Comparison of ENCODE assay signal across 8 cellular contexts in genomic region chr10:86711957-86712708, GRCh38. TPM values are rescaled to one million over a fixed set of nuclear protein-coding genes. Genes with fewer than 3 reads are reported as not detected.
A peak's percentile ranks its signal among the peaks of the same experiment; 100 is the strongest.
DNase-seq lines count a peak whose midpoint lies in the region; ATAC-seq, FAIRE-seq and TF ChIP-seq lines count a peak whose summit lies in the region.

No MANE protein-coding gene starts in this region.

- H3K4me3 ChIP-seq in NT2/D1 (ENCODE audit: insufficient read length, low read depth) (peak overlapping the region; percentile 55), bronchial epithelial cell (ENCODE audit: low read depth, low read length) (peak overlapping the region; percentile 69), stomach smooth muscle (ENCODE audit: low read length in 2 of 2) (peak overlapping the region; percentile 71 to 74)

- ATAC-seq in GM18870 (IDR thresholded peaks at IDR 0.05; ENCODE audit: unreplicated experiment) = peak; percentile 21
- ATAC-seq in HG03045 (IDR thresholded peaks at IDR 0.05; ENCODE audit: unreplicated experiment) = peak; percentile 34

- H3K9ac ChIP-seq in NT2/D1 (ENCODE audit: insufficient read length, low read depth) (peak overlapping the region; percentile 87), stomach smooth muscle (ENCODE audit: low read length in 2 of 2) (peak overlapping the region; percentile 90 to 95)

- H3K9me3 ChIP-seq in NT2/D1 (ENCODE audit: insufficient read depth, low read length) (no peaks in the 10 kb centered on the region), stomach smooth muscle (ENCODE audit: control insufficient read depth in 2 of 2, low read length in 2 of 2) (no peaks in the 10 kb centered on the region)

- H3K4me1 ChIP-seq in NT2/D1 (ENCODE audit: insufficient read depth, insufficient read length) (peaks cover 8% of the 10 kb centered on the region), stomach smooth muscle (ENCODE audit: control insufficient read depth, insufficient read depth, low read length) (peaks cover 20% of the 10 kb centered on the region)

- TF ChIP-seq CTCF in bronchial epithelial cell (IDR thresholded peaks at IDR 0.05; ENCODE audit: insufficient read depth, low read length, severe bottlenecking) = no peak

- no peak for FAIRE-seq in bronchial epithelial cell (lab: Jason Lieb, UNC)

- peak overlapping the region; percentile 94 for H3K27ac ChIP-seq in stomach smooth muscle (ENCODE audit: low read length)

- no peaks in the 10 kb centered on the region for H3K27me3 ChIP-seq in NT2/D1 (ENCODE audit: insufficient read depth, insufficient read length)
- H3K27me3 ChIP-seq in bronchial epithelial cell (ENCODE audit: control insufficient read depth, insufficient read depth, low read length) = no peaks in the 10 kb centered on the region
- no peaks in the 10 kb centered on the region for H3K27me3 ChIP-seq in stomach smooth muscle (ENCODE audit: control insufficient read depth in 1 of 2, insufficient read depth in 2 of 2, low read length in 2 of 2)

- H3K36me3 ChIP-seq in NT2/D1 (ENCODE audit: insufficient read depth, insufficient read length, low read length) = no peaks in the 10 kb centered on the region
- no peaks in the 10 kb centered on the region for H3K36me3 ChIP-seq in bronchial epithelial cell (ENCODE audit: control insufficient read depth, insufficient read depth, low read length)
- H3K36me3 ChIP-seq in stomach smooth muscle (ENCODE audit: control insufficient read depth in 2 of 2, insufficient read depth in 2 of 2, low read length in 2 of 2) = peaks cover 12 to 25% of the 10 kb centered on the region in 2 donors

- DNase-seq in COLO829 (ENCODE audit: low spot score) (peak; percentile 18), NT2/D1 (ENCODE audit: low read depth, low spot score) (peak; percentile 13), bronchial epithelial cell (ENCODE audit: low read depth) (peak; percentile 4), left kidney (ENCODE audit: low read depth, low spot score) (peak; percentile 90), NCI-H2107 (lab: John Stamatoyannopoulos, UW) (no peak)

RNA-seq across cellular contexts. Expression of gene LDB3, which starts 43.8 kb away (rescaled TPM):
- total RNA-seq in bronchial epithelial cell = under 0.01 TPM in 1 of 2 replicates, not detected in the other

RNA-seq across cellular contexts. Expression of gene BMPR1A, which starts 44.3 kb away (rescaled TPM):
- total RNA-seq in bronchial epithelial cell = 29.6 and 32.6 TPM in 2 replicates

RNA-seq across cellular contexts. Expression of gene OPN4, which starts 57.8 kb away (rescaled TPM):
- not detected in 2 replicates for total RNA-seq in bronchial epithelial cell
